22 cellular contexts compared by ENCODE assay signal in the genomic region with DNA sequence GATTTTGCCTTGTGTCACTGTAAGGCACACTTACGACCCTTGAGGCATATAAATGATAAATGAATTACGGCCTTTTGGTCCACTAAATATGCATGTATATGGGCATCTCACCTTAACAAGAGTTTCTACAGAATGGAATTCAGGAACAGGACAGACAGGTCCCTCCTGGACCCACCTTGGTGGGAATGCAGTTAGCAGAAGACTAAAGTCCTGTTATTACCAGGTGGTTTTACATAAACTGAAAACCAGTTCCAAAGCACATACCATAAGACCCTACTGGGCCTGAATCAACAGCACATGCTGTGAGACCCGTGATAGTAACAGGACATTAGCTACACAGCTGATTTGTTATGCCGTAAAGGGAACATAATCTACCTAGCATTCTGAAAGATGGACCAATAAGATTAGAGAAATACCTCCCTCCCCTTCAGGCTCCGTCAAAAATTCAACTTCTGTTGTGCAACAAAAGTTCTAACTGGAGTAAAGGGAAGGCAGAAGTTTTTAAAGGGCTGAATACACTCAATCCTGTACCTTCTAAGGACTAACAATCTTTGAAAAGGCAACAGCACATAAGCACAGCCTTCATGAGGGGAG.
"Had no signal": no experiment of that assay in that cellular context is flagged by ENCODE, and none has a peak within 500 bp of the region (broad histone marks: within the 10 kb centered on the region; RNA-seq: fewer than 3 reads in every experiment).

No MANE protein-coding gene starts in this region.

- H3K36me3 Mint-ChIP-seq: memory B cell; stimulated activated memory B cell treated with anti-CD40 and anti-IgM and Interleukin-4, amounts not matched to agents 10 μg/mL and 1 μg/mL and 100 μg/mL, for 72 hours had no signal

- ATAC-seq: heart right ventricle; left lung; lower lobe of right lung; psoas muscle; stimulated activated memory B cell treated with anti-CD40 and anti-IgM and Interleukin-4, amounts not matched to agents 10 μg/mL and 1 μg/mL and 100 μg/mL, for 72 hours; stimulated activated naive CD8-positive, alpha-beta T cell treated with anti-CD3 and anti-CD28 coated beads, Interleukin-15, amount 100 ng/mL, for 72 hours had no signal

- H3K36me3 ChIP-seq: colonic mucosa had no signal

- H3K9me3 Mint-ChIP-seq: memory B cell; nephron; stimulated activated memory B cell treated with anti-CD40 and anti-IgM and Interleukin-4, amounts not matched to agents 10 μg/mL and 1 μg/mL and 100 μg/mL, for 72 hours; stimulated activated naive CD8-positive, alpha-beta T cell treated with anti-CD3 and anti-CD28 coated beads, Interleukin-15, amount 100 ng/mL, for 72 hours had no signal

- H3K4me1 Mint-ChIP-seq: memory B cell; stimulated activated memory B cell treated with anti-CD40 and anti-IgM and Interleukin-4, amounts not matched to agents 10 μg/mL and 1 μg/mL and 100 μg/mL, for 72 hours; stimulated activated naive CD8-positive, alpha-beta T cell treated with anti-CD3 and anti-CD28 coated beads, Interleukin-15, amount 100 ng/mL, for 72 hours had no signal

- H3K27ac Mint-ChIP-seq: memory B cell; nephron; stimulated activated memory B cell treated with anti-CD40 and anti-IgM and Interleukin-4, amounts not matched to agents 10 μg/mL and 1 μg/mL and 100 μg/mL, for 72 hours; stimulated activated naive CD8-positive, alpha-beta T cell treated with anti-CD3 and anti-CD28 coated beads, Interleukin-15, amount 100 ng/mL, for 72 hours had no signal

- H3K27ac ChIP-seq: colonic mucosa, left lung, lower lobe of right lung, psoas muscle, right lobe of liver, spleen, thoracic aorta had no signal

- H3K4me3 Mint-ChIP-seq: memory B cell; nephron; stimulated activated memory B cell treated with anti-CD40 and anti-IgM and Interleukin-4, amounts not matched to agents 10 μg/mL and 1 μg/mL and 100 μg/mL, for 72 hours; stimulated activated naive CD8-positive, alpha-beta T cell treated with anti-CD3 and anti-CD28 coated beads, Interleukin-15, amount 100 ng/mL, for 72 hours had no signal

- H3K4me3 ChIP-seq: colonic mucosa, heart right ventricle, left lung, lower lobe of right lung, psoas muscle, right lobe of liver, spleen, thoracic aorta, transverse colon had no signal

- H3K9me3 ChIP-seq: colonic mucosa, heart right ventricle, left lung, lower lobe of right lung, psoas muscle, right lobe of liver, spleen, thoracic aorta, transverse colon had no signal

- H3K4me1 ChIP-seq: colonic mucosa, psoas muscle, right lobe of liver, spleen had no signal

- DNase-seq: cerebellar nuclear complex; colonic mucosa; dermis blood vessel endothelial cell; heart right ventricle; islet precursor cell; left lung; lower lobe of right lung; midbrain; psoas muscle; retina; right lobe of liver; spleen; stimulated activated CD4-positive, alpha-beta T cell treated with anti-CD3 and anti-CD28 coated beads, Interleukin-15, amount 100 ng/mL, for 24 hours; stimulated activated CD4-positive, alpha-beta T cell treated with anti-CD3 and anti-CD28 coated beads, Interleukin-1b, Interleukin-23, amount 100 ng/mL, for 48 hours; stimulated activated CD4-positive, alpha-beta T cell treated with anti-CD3 and anti-CD28 coated beads, Interleukin-4, amount 100 ng/mL, for 24 hours; stimulated activated naive CD8-positive, alpha-beta T cell treated with anti-CD3 and anti-CD28 coated beads, Interleukin-15, amount 100 ng/mL, for 72 hours; substantia nigra; transverse colon had no signal

- H3K27me3 ChIP-seq: colonic mucosa, heart right ventricle, left lung, right lobe of liver, spleen, transverse colon had no signal
